ENCODE assay signal across 8 cellular contexts in the genomic region with DNA sequence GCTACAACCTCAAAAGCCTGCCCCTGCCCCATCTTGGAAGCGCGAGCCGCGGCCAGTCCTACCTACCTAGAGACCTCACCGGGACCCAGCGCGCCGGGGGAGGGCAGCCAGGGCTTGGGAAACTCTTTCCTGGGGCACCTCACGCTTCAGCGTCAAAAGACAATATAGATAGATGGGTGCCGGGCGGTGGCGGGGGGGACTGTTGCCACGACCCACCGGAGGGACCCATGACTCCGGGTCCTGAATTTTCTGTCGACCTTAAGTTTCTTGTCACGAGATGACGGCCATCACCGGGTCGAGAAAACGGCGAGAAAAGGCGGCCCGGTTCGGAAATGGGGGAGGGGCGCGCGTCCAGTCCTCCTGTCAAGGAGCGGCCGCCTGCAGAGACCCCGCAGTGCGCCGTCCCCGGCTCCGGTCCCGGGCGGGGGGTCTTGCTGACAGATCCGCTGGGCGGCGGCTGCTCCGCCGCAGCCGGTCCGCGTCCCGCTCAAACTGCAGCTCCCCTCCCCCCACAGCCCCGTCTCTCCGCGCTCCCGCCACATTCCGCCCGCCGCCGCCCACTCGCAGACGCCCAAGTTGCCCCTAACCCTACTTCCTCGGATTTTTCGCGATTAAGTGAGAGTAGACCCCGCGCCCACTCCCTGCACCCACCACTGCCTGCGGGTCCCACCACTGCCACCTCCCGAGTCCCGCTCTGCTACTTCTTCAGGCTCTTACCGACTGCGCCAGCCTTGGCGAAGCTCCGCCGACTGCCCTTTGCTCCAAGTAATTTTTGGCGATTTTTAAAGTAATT.
DNase-seq lines count a peak whose midpoint lies in the region; ATAC-seq and TF ChIP-seq lines count a peak whose summit lies in the region.

No MANE protein-coding gene starts in this region.

- H3K4me3 ChIP-seq in NT2/D1 (ENCODE audit: insufficient read length, low read depth) (peak overlapping the region; percentile 56), ovary (peak overlapping the region; percentile 53), urinary bladder (ENCODE audit: low read depth, low read length) (peak overlapping the region; percentile 78)

- no peaks in the 10 kb centered on the region for H3K4me1 ChIP-seq in NT2/D1 (ENCODE audit: insufficient read depth, insufficient read length)
- no peaks in the 10 kb centered on the region for H3K4me1 ChIP-seq in ovary (ENCODE audit: insufficient read depth)
- H3K4me1 ChIP-seq in urinary bladder (ENCODE audit: insufficient read depth) = no peaks in the 10 kb centered on the region

- intact Hi-C loops in activated T-helper 2 cell treated with anti-CD3 and anti-CD28 coated beads, Interferon-gamma antibody, Interleukin-2, Interleukin-4, amounts not matched to agents 10 μg/mL and 5 μg/mL and 100 μg/mL, durations not matched to agents 14 hours and 24 hours and 36 hours (cut with micrococcal nuclease) = loop anchor here (2.0 to 10.0 kb wide), 7 partner anchors 156 to 993 kb away; no protein-coding TSS in a partner anchor
- intact Hi-C loops in ovary (cut with DNase I) = loop anchor here (2.0 to 10.0 kb wide), 8 partner anchors 41 to 833 kb away; a partner anchor contains a TSS

- peak; percentile 17 for ATAC-seq in HG02798 (IDR thresholded peaks at IDR 0.05; ENCODE audit: poor library complexity, unreplicated experiment)

- H3K27ac Mint-ChIP-seq in activated T-helper 2 cell treated with anti-CD3 and anti-CD28 coated beads, Interferon-gamma antibody, Interleukin-2, Interleukin-4, amounts not matched to agents 10 μg/mL and 5 μg/mL and 100 μg/mL, durations not matched to agents 14 hours and 24 hours and 36 hours = peak overlapping the region; percentile 100

- H3K4me3 Mint-ChIP-seq in activated T-helper 2 cell treated with anti-CD3 and anti-CD28 coated beads, Interferon-gamma antibody, Interleukin-2, Interleukin-4, amounts not matched to agents 10 μg/mL and 5 μg/mL and 100 μg/mL, durations not matched to agents 14 hours and 24 hours and 36 hours (ENCODE audit: low read depth) = peak overlapping the region; percentile 100

- H3K9ac ChIP-seq in NT2/D1 (ENCODE audit: insufficient read length, low read depth) = peak overlapping the region; percentile 67

- TF ChIP-seq CTCF in GM13976 (IDR thresholded peaks at IDR 0.05; ENCODE audit: borderline replicate concordance, control extremely low read depth, extremely low read depth, insufficient read depth, missing control alignments) (no peak), ovary (IDR thresholded peaks at IDR 0.05) (no peak)

- DNase-seq in GM13976 (ENCODE audit: low spot score) (peak; percentile 44), NT2/D1 (ENCODE audit: low read depth, low spot score) (no peak), glomerular visceral epithelial cell (ENCODE audit: extremely low spot score) (peak; percentile 46), ovary (peak; percentile 41 to 71 (median 66)), G401 (ENCODE audit: low spot score) (no peak)
- peak; percentile 48 for DNase-seq in activated T-helper 2 cell treated with anti-CD3 and anti-CD28 coated beads, Interferon-gamma antibody, Interleukin-2, Interleukin-4, amounts not matched to agents 10 μg/mL and 5 μg/mL and 100 μg/mL, durations not matched to agents 14 hours and 24 hours and 36 hours (ENCODE audit: low spot score)

- H3K27ac ChIP-seq in ovary (peak overlapping the region; percentile 6 to 23), urinary bladder (ENCODE audit: low read depth) (peak overlapping the region; percentile 88)

- no peaks in the 10 kb centered on the region for H3K27me3 Mint-ChIP-seq in activated T-helper 2 cell treated with anti-CD3 and anti-CD28 coated beads, Interferon-gamma antibody, Interleukin-2, Interleukin-4, amounts not matched to agents 10 μg/mL and 5 μg/mL and 100 μg/mL, durations not matched to agents 14 hours and 24 hours and 36 hours (ENCODE audit: low read depth)

- in situ Hi-C loops in GM13976 (cut with MboI; ENCODE audit: low sequenced_read_pairs, unreplicated experiment) = no loop called here
- in situ Hi-C loops in G401 (cut with HindIII; ENCODE audit: low sequenced_read_pairs) = no loop called here

- H3K9me3 ChIP-seq in NT2/D1 (ENCODE audit: insufficient read depth, low read length) (no peaks in the 10 kb centered on the region), ovary (no peaks in the 10 kb centered on the region)

- peaks cover 34% of the 10 kb centered on the region for H3K4me1 Mint-ChIP-seq in activated T-helper 2 cell treated with anti-CD3 and anti-CD28 coated beads, Interferon-gamma antibody, Interleukin-2, Interleukin-4, amounts not matched to agents 10 μg/mL and 5 μg/mL and 100 μg/mL, durations not matched to agents 14 hours and 24 hours and 36 hours (ENCODE audit: low read depth)

- no peaks in the 10 kb centered on the region for H3K9me3 Mint-ChIP-seq in activated T-helper 2 cell treated with anti-CD3 and anti-CD28 coated beads, Interferon-gamma antibody, Interleukin-2, Interleukin-4, amounts not matched to agents 10 μg/mL and 5 μg/mL and 100 μg/mL, durations not matched to agents 14 hours and 24 hours and 36 hours

- H3K36me3 Mint-ChIP-seq in activated T-helper 2 cell treated with anti-CD3 and anti-CD28 coated beads, Interferon-gamma antibody, Interleukin-2, Interleukin-4, amounts not matched to agents 10 μg/mL and 5 μg/mL and 100 μg/mL, durations not matched to agents 14 hours and 24 hours and 36 hours (ENCODE audit: low read depth) = peaks cover 45% of the 10 kb centered on the region

- H3K27me3 ChIP-seq in NT2/D1 (ENCODE audit: insufficient read depth, insufficient read length) (no peaks in the 10 kb centered on the region), ovary (no peaks in the 10 kb centered on the region)

- 0 to 1% (median 0%) methylated on average over 52 to 71 of the region's 71 CpGs for WGBS in ovary, 3 donors
- under 1% methylated on average over 71 of the region's 71 CpGs for WGBS in urinary bladder

- no peaks in the 10 kb centered on the region for H3K36me3 ChIP-seq in NT2/D1 (ENCODE audit: insufficient read depth, insufficient read length, low read length)
- H3K36me3 ChIP-seq in ovary = no peaks in the 10 kb centered on the region
- H3K36me3 ChIP-seq in urinary bladder (ENCODE audit: insufficient read depth) = no peaks in the 10 kb centered on the region

- no peak for TF ChIP-seq EP300 in ovary (IDR thresholded peaks at IDR 0.05)

- TF ChIP-seq POLR2A in ovary (IDR thresholded peaks at IDR 0.05) = no peak

Comparison
In these comparisons a context has a peak if more than half of its experiments do, and no peak if none do; other contexts are left out.
1. DNase-seq: peak in GM13976 (single experiment), activated T-helper 2 cell treated with anti-CD3 and anti-CD28 coated beads, Interferon-gamma antibody, Interleukin-2, Interleukin-4, amounts not matched to agents 10 μg/mL and 5 μg/mL and 100 μg/mL, durations not matched to agents 14 hours and 24 hours and 36 hours (single experiment), glomerular visceral epithelial cell (single experiment) and ovary (5 of 5); none in NT2/D1 (single experiment) and G401 (single experiment).
2. Peak in every context shown above with its lines, with median percentiles within 50 percentile points of each other: H3K4me3 ChIP-seq.